ENCODE assay signal across 8 cellular contexts in the genomic region with DNA sequence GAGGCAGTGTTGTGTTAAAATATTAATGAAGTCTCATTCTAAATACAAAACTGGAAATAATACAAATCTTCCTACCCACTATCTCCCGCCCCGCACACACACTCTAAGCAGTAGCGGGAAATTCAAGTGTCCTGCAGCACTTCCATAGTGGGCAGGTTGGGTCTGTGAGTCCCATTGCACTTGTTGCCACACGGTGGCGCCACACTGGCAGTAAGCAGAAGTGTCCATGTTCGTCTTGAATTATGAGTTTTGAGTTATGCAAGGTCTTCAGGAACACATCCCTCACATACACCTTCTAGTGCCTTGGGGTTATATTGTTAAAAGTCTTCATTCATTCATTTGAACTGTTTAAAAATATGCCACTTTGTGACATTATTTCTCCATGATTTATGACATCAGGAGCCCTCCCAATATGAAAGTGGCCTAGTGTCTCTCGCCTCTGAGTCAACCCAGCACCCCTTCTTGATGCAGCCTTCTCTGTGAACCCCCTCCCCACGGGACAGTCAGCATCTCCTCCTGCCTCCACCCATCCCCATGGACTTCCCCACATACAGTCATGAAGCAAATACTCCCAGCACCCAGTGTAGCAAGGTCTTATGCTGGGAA. TPM values are rescaled to one million over a fixed set of nuclear protein-coding genes. Genes with fewer than 3 reads are reported as not detected.
DNase-seq lines count a peak whose midpoint lies in the region; ATAC-seq and TF ChIP-seq lines count a peak whose summit lies in the region.

No MANE protein-coding gene starts in this region.

- no peak overlapping the region for H3K4me3 Mint-ChIP-seq in Calu3 (ENCODE audit: low read depth, unreplicated experiment)
- no peak overlapping the region for H3K4me3 Mint-ChIP-seq in HFFc6
- H3K4me3 Mint-ChIP-seq in activated naive CD8-positive, alpha-beta T cell treated with anti-CD3 and anti-CD28 coated beads, Interleukin-2, amount 50 U/mL, for 24 hours = no peak overlapping the region

- intact Hi-C loops in Calu3 (cut with micrococcal nuclease; ENCODE audit: unreplicated experiment) = no loop called here

- peaks cover 2% of the 10 kb centered on the region for H3K4me1 ChIP-seq in hepatocyte (ENCODE audit: insufficient read depth)

- peaks cover 47% of the 10 kb centered on the region for H3K27me3 Mint-ChIP-seq in Calu3 (ENCODE audit: unreplicated experiment)
- peaks cover 10% of the 10 kb centered on the region for H3K27me3 Mint-ChIP-seq in HFFc6 (ENCODE audit: insufficient read depth)
- peaks cover 22% of the 10 kb centered on the region for H3K27me3 Mint-ChIP-seq in activated naive CD8-positive, alpha-beta T cell treated with anti-CD3 and anti-CD28 coated beads, Interleukin-2, amount 50 U/mL, for 24 hours

- H3K4me2 ChIP-seq in hepatocyte = no peak overlapping the region

- no peak overlapping the region for H3K27ac Mint-ChIP-seq in Calu3 (ENCODE audit: unreplicated experiment)
- H3K27ac Mint-ChIP-seq in HFFc6 = no peak overlapping the region
- no peak overlapping the region for H3K27ac Mint-ChIP-seq in activated naive CD8-positive, alpha-beta T cell treated with anti-CD3 and anti-CD28 coated beads, Interleukin-2, amount 50 U/mL, for 24 hours

- peak; percentile 73 for ATAC-seq in activated naive CD8-positive, alpha-beta T cell treated with anti-CD3 and anti-CD28 coated beads, Interleukin-2, amount 50 U/mL, for 24 hours
- ATAC-seq in HG03342 (IDR thresholded peaks at IDR 0.05; ENCODE audit: unreplicated experiment) (no peak), HG03439 (IDR thresholded peaks at IDR 0.05; ENCODE audit: unreplicated experiment) (no peak)

- no peaks in the 10 kb centered on the region for H3K9me3 Mint-ChIP-seq in Calu3 (ENCODE audit: low read depth, unreplicated experiment)
- H3K9me3 Mint-ChIP-seq in HFFc6 = no peaks in the 10 kb centered on the region
- H3K9me3 Mint-ChIP-seq in activated naive CD8-positive, alpha-beta T cell treated with anti-CD3 and anti-CD28 coated beads, Interleukin-2, amount 50 U/mL, for 24 hours = no peaks in the 10 kb centered on the region

- TF ChIP-seq CTCF in Calu3 (IDR thresholded peaks at IDR 0.05; ENCODE audit: unreplicated experiment) (peak; percentile 38), HFFc6 (IDR thresholded peaks at IDR 0.05) (peak; percentile 91), hepatocyte (IDR thresholded peaks at IDR 0.05; ENCODE audit: poor library complexity) (peak; percentile 72)

- H3K27ac ChIP-seq in hepatocyte = no peak overlapping the region

- H3K36me3 ChIP-seq in hepatocyte (replicated peaks; ENCODE audit: insufficient read depth, low read depth) = no peaks in the 10 kb centered on the region

- BruUV-seq in Calu3 (replicated peaks; lab: Mats Ljungman, UMichigan) = no TSS peak

- no peaks in the 10 kb centered on the region for H3K79me2 ChIP-seq in hepatocyte

- H3K4me1 Mint-ChIP-seq in Calu3 (ENCODE audit: low read depth, unreplicated experiment) (no peaks in the 10 kb centered on the region), HFFc6 (ENCODE audit: low read depth) (peaks cover 13% of the 10 kb centered on the region)
- H3K4me1 Mint-ChIP-seq in activated naive CD8-positive, alpha-beta T cell treated with anti-CD3 and anti-CD28 coated beads, Interleukin-2, amount 50 U/mL, for 24 hours = no peaks in the 10 kb centered on the region

- no peaks in the 10 kb centered on the region for H3K27me3 ChIP-seq in hepatocyte

- H3K4me3 ChIP-seq in hepatocyte = no peak overlapping the region

- no peaks in the 10 kb centered on the region for H4K20me1 ChIP-seq in hepatocyte (ENCODE audit: insufficient read depth, poor library complexity, severe bottlenecking)

- H3K9me3 ChIP-seq in hepatocyte (ENCODE audit: low read depth) = no peaks in the 10 kb centered on the region

- WGBS in hepatocyte (ENCODE audit: low lambda C conversion rate, missing lambda C conversion rate) = 35% methylated on average over 8 of the region's 8 CpGs

- no peaks in the 10 kb centered on the region for H3K9me2 ChIP-seq in hepatocyte (replicated peaks; ENCODE audit: insufficient read depth)

- H3K36me3 Mint-ChIP-seq in Calu3 (ENCODE audit: insufficient read depth, unreplicated experiment) = no peaks in the 10 kb centered on the region
- no peaks in the 10 kb centered on the region for H3K36me3 Mint-ChIP-seq in HFFc6 (ENCODE audit: low read depth)
- no peaks in the 10 kb centered on the region for H3K36me3 Mint-ChIP-seq in activated naive CD8-positive, alpha-beta T cell treated with anti-CD3 and anti-CD28 coated beads, Interleukin-2, amount 50 U/mL, for 24 hours (ENCODE audit: low read depth)

- CTCF ChIA-PET in Calu3 (lab: Charles Lee) = no interaction called here

- DNase-seq in Calu3 = peak; percentile 65
- peak; percentile 44 for DNase-seq in HFFc6
- DNase-seq in SKM-1 treated with dmso at 0.1 percent for 144 hours (lab: John Stamatoyannopoulos, UW; ENCODE audit: unreplicated experiment) = peak; percentile 55
- peak; percentile 55 for DNase-seq in activated naive CD8-positive, alpha-beta T cell treated with anti-CD3 and anti-CD28 coated beads, Interleukin-2, amount 50 U/mL, for 24 hours
- peak; percentile 79 for DNase-seq in hepatocyte (ENCODE audit: low spot score)
- DNase-seq in stimulated activated CD4-positive, alpha-beta T cell treated with anti-CD3 and anti-CD28 coated beads, Interleukin-2, amount 100 ng/mL, for 24 hours = peak; percentile 64 to 66

- H2AFZ ChIP-seq in hepatocyte = no peak overlapping the region

RNA-seq across cellular contexts. Expression of gene CCDC174, which starts 17.6 kb away (rescaled TPM):
- total RNA-seq in Calu3 (2022) = 17.9 and 21.1 TPM in 2 replicates
- 10 to 100 TPM in 5 of 6 experiments, 1 to 10 TPM in 1; 8.7 to 13.4 (median 10.5) TPM for total RNA-seq in HFFc6 (2021; fragmentation: NEBNext Ultra II Directional; extraction: Animal tissue kit (Norgen Biotek cat#: 25700))
- 23.6 and 25.8 TPM in 2 replicates for total RNA-seq in hepatocyte
- polyA plus RNA-seq in hepatocyte = 18.6 and 21.9 TPM in 2 replicates

RNA-seq across cellular contexts. Expression of gene C3orf20, which starts 41.0 kb away (rescaled TPM):
- 0.28 and 0.39 TPM in 2 replicates for total RNA-seq in Calu3 (2022)
- not detected for total RNA-seq in HFFc6 (2021; fragmentation: NEBNext Ultra II Directional; extraction: Animal tissue kit (Norgen Biotek cat#: 25700))
- 0.07 TPM in 1 of 2 replicates, not detected in the other for total RNA-seq in hepatocyte
- 0.10 TPM in 1 of 2 replicates, not detected in the other for polyA plus RNA-seq in hepatocyte

Comparison
In these comparisons a context has a peak if more than half of its experiments do, and no peak if none do; other contexts are left out.
1. CTCF ChIP-seq: peak in every context shown above with its lines; median percentile 91 in HFFc6; 72 in hepatocyte; 38 in Calu3.